21 cellular contexts compared by ENCODE assay signal in the genomic region with DNA sequence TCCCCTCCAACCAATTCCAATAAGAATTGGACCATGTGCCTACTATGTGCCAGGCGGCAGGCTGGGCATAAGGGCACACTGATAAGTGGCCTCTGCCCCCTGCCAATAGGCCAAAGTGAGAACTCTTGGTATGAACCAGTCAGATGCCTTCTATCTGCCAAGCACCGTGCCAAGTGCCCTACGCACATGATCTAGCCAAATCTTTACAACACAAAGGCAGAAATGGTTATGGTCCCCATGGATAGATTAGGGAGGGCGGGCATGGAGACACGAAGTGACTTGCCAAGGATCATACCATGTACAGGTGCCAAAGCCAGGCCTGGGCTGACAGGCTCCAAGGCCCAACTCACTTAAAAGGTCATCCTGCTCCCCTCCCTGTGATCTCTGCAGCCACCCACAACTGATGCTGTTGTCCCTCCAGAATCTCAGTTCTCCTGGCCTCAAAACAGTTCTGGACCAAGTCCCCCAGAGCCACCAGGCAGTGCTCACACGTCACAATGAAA. TPM values are rescaled to one million over a fixed set of nuclear protein-coding genes. Genes with fewer than 3 reads are reported as not detected.
A peak's percentile ranks its signal among the peaks of the same experiment; 100 is the strongest.
DNase-seq lines count a peak whose midpoint lies in the region; ATAC-seq and TF ChIP-seq lines count a peak whose summit lies in the region.
"Had no signal": no experiment of that assay in that cellular context is flagged by ENCODE, and none has a peak within 500 bp of the region (broad histone marks: within the 10 kb centered on the region; RNA-seq: fewer than 3 reads in every experiment).

No MANE protein-coding gene starts in this region.

- no peak for TF ChIP-seq CTCF in C4-2B (conservative IDR thresholded peaks at IDR 0.05)
- TF ChIP-seq CTCF in VCaP (conservative IDR thresholded peaks at IDR 0.05) = no peak
- no peak for TF ChIP-seq CTCF in left ventricle myocardium inferior (IDR thresholded peaks at IDR 0.05; ENCODE audit: borderline replicate concordance)
- no peak for TF ChIP-seq CTCF in endothelial cell (IDR thresholded peaks at IDR 0.05; ENCODE audit: unreplicated experiment)
- TF ChIP-seq CTCF in thyroid gland (IDR thresholded peaks at IDR 0.05) = no peak

- H3K27ac Mint-ChIP-seq in endothelial cell (ENCODE audit: unreplicated experiment) = no peak overlapping the region
- H3K27ac Mint-ChIP-seq: CD8-positive, alpha-beta T cell; GM23338 had no signal

- no peak for TF ChIP-seq POLR2A in thyroid gland (IDR thresholded peaks at IDR 0.05)

- no peaks in the 10 kb centered on the region for H3K36me3 Mint-ChIP-seq in endothelial cell (ENCODE audit: low read depth, unreplicated experiment)
- H3K36me3 Mint-ChIP-seq: CD8-positive, alpha-beta T cell had no signal

- H3K9me3 Mint-ChIP-seq in endothelial cell (ENCODE audit: unreplicated experiment) = no peaks in the 10 kb centered on the region
- H3K9me3 Mint-ChIP-seq: CD8-positive, alpha-beta T cell; GM23338 had no signal

- peaks cover 10% of the 10 kb centered on the region for H3K36me3 ChIP-seq in left ventricle myocardium inferior
- H3K36me3 ChIP-seq in thyroid gland = no peaks in the 10 kb centered on the region
- H3K36me3 ChIP-seq: BLaER1 treated with 17β-estradiol and CSF1 and Interleukin-3, amounts not matched to agents 10 nM and 100 nM had no signal

- no peaks in the 10 kb centered on the region for H3K27me3 ChIP-seq in left ventricle myocardium inferior (ENCODE audit: low read depth)
- no peaks in the 10 kb centered on the region for H3K27me3 ChIP-seq in thyroid gland
- H3K27me3 ChIP-seq: BLaER1 treated with 17β-estradiol and CSF1 and Interleukin-3, amounts not matched to agents 10 nM and 100 nM had no signal

- DNase-seq in left ventricle myocardium inferior = no peak
- no peak for DNase-seq in endothelial cell (ENCODE audit: low spot score)
- no peak for DNase-seq in thyroid gland
- DNase-seq: ACHN; CD8-positive, alpha-beta T cell; DND-41; HCEC 1CT; Karpas-422; NCI-H1694; NCI-H2081; NCI-H2171 treated with DMSO at 0.1 percent for 48 hours; NCI-H524 treated with DMSO at 0.1 percent for 48 hours; SHP77 had no signal

- ATAC-seq in HG03108 (IDR thresholded peaks at IDR 0.05; ENCODE audit: unreplicated experiment) (no peak), GM19023 (IDR thresholded peaks at IDR 0.05; ENCODE audit: unreplicated experiment) (no peak)
- ATAC-seq: CD8-positive, alpha-beta T cell; GM12878; GM23338 had no signal

- H3K4me3 Mint-ChIP-seq in endothelial cell (ENCODE audit: unreplicated experiment) = no peak overlapping the region
- H3K4me3 Mint-ChIP-seq: CD8-positive, alpha-beta T cell; GM23338 had no signal

- peaks cover 19% of the 10 kb centered on the region for H3K4me1 Mint-ChIP-seq in endothelial cell (ENCODE audit: unreplicated experiment)

- H3K9me3 ChIP-seq in left ventricle myocardium inferior (replicated peaks) = no peaks in the 10 kb centered on the region
- H3K9me3 ChIP-seq in thyroid gland = no peaks in the 10 kb centered on the region
- H3K9me3 ChIP-seq: BLaER1 treated with 17β-estradiol and CSF1 and Interleukin-3, amounts not matched to agents 10 nM and 100 nM had no signal

- peak overlapping the region; percentile 71 for H3K27ac ChIP-seq in C4-2B
- peak overlapping the region; percentile 91 for H3K27ac ChIP-seq in VCaP
- H3K27ac ChIP-seq in left ventricle myocardium inferior (replicated peaks) = peak overlapping the region; percentile 83
- H3K27ac ChIP-seq in skin epidermis = peak overlapping the region in 16 of 21 experiments; percentile 27 to 86 (median 68)
- H3K27ac ChIP-seq in thyroid gland = no peak overlapping the region
- H3K27ac ChIP-seq: BLaER1 treated with 17β-estradiol and CSF1 and Interleukin-3, amounts not matched to agents 10 nM and 100 nM had no signal

- 95 to 96% methylated on average over 6 of the region's 6 CpGs for WGBS in thyroid gland, 2 donors

- intact Hi-C loops in left ventricle myocardium inferior (cut with micrococcal nuclease) (no loop called here), thyroid gland (cut with DNase I) (no loop called here)

- peaks cover 16% of the 10 kb centered on the region for H3K27me3 Mint-ChIP-seq in endothelial cell (ENCODE audit: unreplicated experiment)

- peaks cover 88% of the 10 kb centered on the region for H3K4me1 ChIP-seq in left ventricle myocardium inferior
- H3K4me1 ChIP-seq in thyroid gland = peaks cover 19 to 39% of the 10 kb centered on the region in 2 donors

- H3K4me3 ChIP-seq in left ventricle myocardium inferior (no peak overlapping the region), skin epidermis (no peak overlapping the region), thyroid gland (replicated peaks in 1 of 3) (no peak overlapping the region)
- H3K4me3 ChIP-seq: BLaER1 treated with 17β-estradiol and CSF1 and Interleukin-3, amounts not matched to agents 10 nM and 100 nM; GM12878; GM23338 had no signal

RNA-seq across cellular contexts. Expression of gene CASZ1, which starts 32.1 kb away (rescaled TPM):
- total RNA-seq in left ventricle myocardium inferior (56.3 TPM), endothelial cell (ENCODE audit: unreplicated experiment) (6.3 TPM), thyroid gland (10 to 100 TPM in 3 of 4 donors, 1 to 10 TPM in 1; 5.2 to 38.5 (median 18.7) TPM)

Comparison
In these comparisons a context has a peak if more than half of its experiments do, and no peak if none do; other contexts are left out.
1. H3K27ac ChIP-seq: peak in C4-2B (single experiment), VCaP (single experiment), left ventricle myocardium inferior (single experiment) and skin epidermis (16 of 21); none in thyroid gland (0 of 3).